In genomic region chr11:123061403-123062157, GRCh38 we compare ENCODE assay signal across 8 cellular contexts. TPM values are rescaled to one million over a fixed set of nuclear protein-coding genes. Genes with fewer than 3 reads are reported as not detected.
DNase-seq lines count a peak whose midpoint lies in the region; ATAC-seq lines count a peak whose summit lies in the region.

Gene HSPA8, minus strand, starts transcription at chr11:123062136. Its CDS starts 812 bp downstream, at chr11:123061324.

- H3K4me1 ChIP-seq in CD4-positive, alpha-beta memory T cell (ENCODE audit: insufficient read depth, low read length): peaks cover 69% of the 10 kb centered on the region

- H3K4me3 ChIP-seq in CD4-positive, alpha-beta memory T cell (ENCODE audit: low read length in 2 of 2): peak within 1 kb of the TSS; percentile 92 to 95

- H3K27ac Mint-ChIP-seq in CD4-positive, alpha-beta memory T cell: peak within 1 kb of the TSS; percentile 95 to 99 (median 97)

- ATAC-seq in GM21825 (IDR thresholded peaks at IDR 0.05; ENCODE audit: unreplicated experiment): peak; percentile 12

- intact Hi-C loops in CD4-positive, alpha-beta memory T cell (cut with micrococcal nuclease): loop anchor here (1.0 to 5.0 kb wide), 7 partner anchors 7 to 371 kb away; partner anchors contain the start of genes GRAMD1B and JHY

- no peaks in the 10 kb centered on the region for H3K9me3 ChIP-seq in CD4-positive, alpha-beta memory T cell (ENCODE audit: control insufficient read depth in 1 of 2, low read length in 2 of 2)

- peak within 1 kb of the TSS; percentile 99 for H3K27ac ChIP-seq in CD4-positive, alpha-beta memory T cell (ENCODE audit: low read depth, low read length)
- peak within 1 kb of the TSS; percentile 100 for H3K27ac ChIP-seq in layer of hippocampus (ENCODE audit: low read depth, low read length)

- peaks cover 52% of the 10 kb centered on the region for H3K36me3 ChIP-seq in CD4-positive, alpha-beta memory T cell (ENCODE audit: insufficient read depth, low read length)

- peak within 1 kb of the TSS; percentile 97 to 100 (median 99) for H3K4me3 Mint-ChIP-seq in CD4-positive, alpha-beta memory T cell

- POLR2A ChIA-PET in CD4-positive, alpha-beta memory T cell (lab: Charles Lee; ENCODE audit: partially characterized antibody): interaction anchor here (0.6 to 23.4 kb wide), 28 partner anchors 3 to 1769 kb away, joined by 3 to 891 read pairs (median 4); partner anchors contain the start of genes HSPA8, JHY and SC5D

- CTCF ChIA-PET in CD4-positive, alpha-beta memory T cell (lab: Charles Lee; ENCODE audit: partially characterized antibody): interaction anchor here (0.6 to 16.8 kb wide), 12 partner anchors 7 to 186 kb away, joined by 3 to 414 read pairs (median 5); no protein-coding TSS in a partner anchor

- peaks cover 0 to 9% (median 0%) of the 10 kb centered on the region in 8 donors for H3K9me3 Mint-ChIP-seq in CD4-positive, alpha-beta memory T cell

- no peaks in the 10 kb centered on the region for H3K27me3 ChIP-seq in CD4-positive, alpha-beta memory T cell (ENCODE audit: insufficient read depth, low read length)
- no peaks in the 10 kb centered on the region for H3K27me3 ChIP-seq in layer of hippocampus (ENCODE audit: control insufficient read depth, insufficient read depth, low read length)

- peaks cover 47 to 91% (median 60%) of the 10 kb centered on the region in 4 donors for H3K4me1 Mint-ChIP-seq in CD4-positive, alpha-beta memory T cell

- DNase-seq in CD4-positive, alpha-beta memory T cell: peak; percentile 46 to 76 (median 52)
- DNase-seq in NCI-H1092 treated with DMSO at 0.1 percent for 48 hours (lab: John Stamatoyannopoulos, UW) (peak; percentile 59), cerebellar cortex (ENCODE audit: low spot score) (peak; percentile 68), GM19238 (ENCODE audit: insufficient read length, low spot score) (no peak)
- peak; percentile 64 for DNase-seq in activated CD4-positive, CD25-positive, alpha-beta regulatory T cell treated with anti-CD3 and anti-CD28 coated beads, Interleukin-2, amount 50 U/mL, for 72 hours
- DNase-seq in stimulated activated CD4-positive, alpha-beta T cell treated with anti-CD3 and anti-CD28 coated beads, Interleukin-1b, Interleukin-23, amount 100 ng/mL, for 4 hours (ENCODE audit: low read depth in 2 of 2): peak; percentile 54 to 63

- no peaks in the 10 kb centered on the region for H3K27me3 Mint-ChIP-seq in CD4-positive, alpha-beta memory T cell

- peaks cover 61 to 71% of the 10 kb centered on the region in 2 donors for H3K36me3 Mint-ChIP-seq in CD4-positive, alpha-beta memory T cell

RNA-seq across cellular contexts. Expression of gene HSPA8, which starts in this region (rescaled TPM):
- total RNA-seq in CD4-positive, alpha-beta memory T cell: 100 to 1,000 TPM; 809 to 852 TPM
- polyA plus RNA-seq in CD4-positive, alpha-beta memory T cell: 1,000 to 10,000 TPM; 1,622 to 1,778 TPM
